Comparison of ENCODE assay signal across 21 cellular contexts in the genomic region with DNA sequence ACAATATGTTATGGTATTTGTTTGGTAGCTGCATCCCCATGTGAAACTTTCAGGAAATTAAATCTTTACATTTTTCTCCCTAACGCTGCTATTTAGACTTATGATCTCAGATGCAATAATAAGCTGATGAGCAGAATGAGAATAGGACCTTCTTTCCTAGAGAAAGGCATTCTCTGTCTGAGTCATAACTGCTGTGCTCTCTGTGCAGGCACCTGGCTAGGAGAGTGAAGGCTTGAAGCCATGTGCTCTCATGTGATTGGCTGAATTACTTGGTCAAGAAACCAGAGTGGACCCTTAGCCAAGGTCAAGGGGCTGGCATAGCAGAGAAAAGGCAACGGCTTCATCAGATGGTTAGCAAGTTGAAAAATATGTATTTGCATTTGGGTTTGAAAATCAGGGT.
A peak's percentile ranks its signal among the peaks of the same experiment; 100 is the strongest.
DNase-seq lines count a peak whose midpoint lies in the region; ATAC-seq, FAIRE-seq and TF ChIP-seq lines count a peak whose summit lies in the region.
"Had no signal": no experiment of that assay in that cellular context is flagged by ENCODE, and none has a peak within 500 bp of the region (broad histone marks: within the 10 kb centered on the region; RNA-seq: fewer than 3 reads in every experiment).

No MANE protein-coding gene starts in this region.

- no peaks in the 10 kb centered on the region for H3K27me3 ChIP-seq in astrocyte (ENCODE audit: insufficient read depth, low read length)
- H3K27me3 ChIP-seq: hepatocyte had no signal

- peak overlapping the region; percentile 4 for H3K27ac ChIP-seq in astrocyte (ENCODE audit: low read depth, low read length)
- H3K27ac ChIP-seq: hepatocyte, spleen had no signal

- no peak for TF ChIP-seq CTCF in astrocyte (IDR thresholded peaks at IDR 0.05; ENCODE audit: insufficient read depth, low read depth, low read length)

- no peak overlapping the region for H3K4me3 ChIP-seq in astrocyte (ENCODE audit: insufficient read depth, low read depth, low read length)
- H3K4me3 ChIP-seq: hepatocyte, spleen had no signal

- H3K4me1 Mint-ChIP-seq in astrocyte (ENCODE audit: low read depth, unreplicated experiment) = peaks cover 48% of the 10 kb centered on the region
- H3K4me1 Mint-ChIP-seq: activated B cell treated with CpG ODN at 0.5 μM for 24 hours had no signal

- DNase-seq in ELR (ENCODE audit: low read depth) (peak; percentile 34), astrocyte (ENCODE audit: low read depth) (peak; percentile 59), kidney glomerular epithelial cell (lab: John Stamatoyannopoulos, UW) (peak; percentile 9), AG20443 (ENCODE audit: low spot score) (no peak)
- no peak for DNase-seq in stimulated activated CD4-positive, alpha-beta T cell treated with anti-CD3 and anti-CD28 coated beads, Interleukin-4, amount 100 ng/mL, for 1 hour
- no peak for DNase-seq in activated naive CD4-positive, alpha-beta T cell treated with anti-CD3 and anti-CD28 coated beads, Interleukin-2, amount 50 U/mL, for 72 hours (ENCODE audit: low spot score in 2 of 2)
- DNase-seq: activated B cell treated with CpG ODN at 0.5 μM for 24 hours; activated naive CD8-positive, alpha-beta T cell treated with anti-CD3 and anti-CD28 coated beads, Interleukin-2, amount 50 U/mL, for 24 hours; AML-193; caudate nucleus; kidney; midbrain; NCI-H187; NCI-H446; SHP77 treated with DMSO at 0.1 percent for 48 hours; spleen; substantia nigra had no signal

- H3K9me3 ChIP-seq in astrocyte (ENCODE audit: insufficient read depth, low read depth, low read length) = no peaks in the 10 kb centered on the region
- H3K9me3 ChIP-seq: spleen had no signal

- H2AFZ ChIP-seq in astrocyte (ENCODE audit: low read depth, low read length) = no peak overlapping the region
- H2AFZ ChIP-seq: hepatocyte had no signal

- H3K9ac ChIP-seq in astrocyte (ENCODE audit: low read length) = peak overlapping the region; percentile 5

- peak overlapping the region; percentile 35 for H3K27ac Mint-ChIP-seq in astrocyte (ENCODE audit: unreplicated experiment)
- peak overlapping the region in 1 of 2 donors; percentile 79 for H3K27ac Mint-ChIP-seq in activated naive CD4-positive, alpha-beta T cell treated with anti-CD3 and anti-CD28 coated beads, Interleukin-2, amount 50 U/mL, for 72 hours
- H3K27ac Mint-ChIP-seq: activated B cell treated with CpG ODN at 0.5 μM for 24 hours; activated naive CD8-positive, alpha-beta T cell treated with anti-CD3 and anti-CD28 coated beads, Interleukin-2, amount 50 U/mL, for 24 hours; activated T-helper 17 cell treated with anti-CD3 and anti-CD28 coated beads, Interleukin-2, amount 50 U/mL, for 72 hours had no signal

- H3K4me2 ChIP-seq in astrocyte (ENCODE audit: low read length) = no peak overlapping the region
- H3K4me2 ChIP-seq: hepatocyte had no signal

- no peaks in the 10 kb centered on the region for H3K79me2 ChIP-seq in astrocyte (ENCODE audit: insufficient read depth, low read length)
- H3K79me2 ChIP-seq: hepatocyte had no signal

- no peaks in the 10 kb centered on the region for H3K27me3 Mint-ChIP-seq in astrocyte (ENCODE audit: low read depth, unreplicated experiment)

- H4K20me1 ChIP-seq in astrocyte (ENCODE audit: insufficient read depth, low read length) = no peaks in the 10 kb centered on the region

- no peaks in the 10 kb centered on the region for H3K36me3 ChIP-seq in astrocyte (ENCODE audit: insufficient read depth, low read length)
- H3K36me3 ChIP-seq: spleen had no signal

- H3K9me3 Mint-ChIP-seq in astrocyte (ENCODE audit: unreplicated experiment) = no peaks in the 10 kb centered on the region
- peaks cover 0 to 5% of the 10 kb centered on the region in 2 donors for H3K9me3 Mint-ChIP-seq in activated naive CD4-positive, alpha-beta T cell treated with anti-CD3 and anti-CD28 coated beads, Interleukin-2, amount 50 U/mL, for 72 hours
- H3K9me3 Mint-ChIP-seq: activated B cell treated with CpG ODN at 0.5 μM for 24 hours; activated naive CD8-positive, alpha-beta T cell treated with anti-CD3 and anti-CD28 coated beads, Interleukin-2, amount 50 U/mL, for 24 hours; activated T-helper 17 cell treated with anti-CD3 and anti-CD28 coated beads, Interleukin-2, amount 50 U/mL, for 72 hours had no signal

- no peak overlapping the region for H3K4me3 Mint-ChIP-seq in astrocyte (ENCODE audit: unreplicated experiment)
- H3K4me3 Mint-ChIP-seq: activated B cell treated with CpG ODN at 0.5 μM for 24 hours; activated naive CD8-positive, alpha-beta T cell treated with anti-CD3 and anti-CD28 coated beads, Interleukin-2, amount 50 U/mL, for 24 hours; activated T-helper 17 cell treated with anti-CD3 and anti-CD28 coated beads, Interleukin-2, amount 50 U/mL, for 72 hours had no signal

- peaks cover 66% of the 10 kb centered on the region for H3K4me1 ChIP-seq in astrocyte (ENCODE audit: insufficient read depth, low read length)

- ATAC-seq in HG02885 (IDR thresholded peaks at IDR 0.05; ENCODE audit: poor library complexity, unreplicated experiment) (peak; percentile 39), HG03135 (IDR thresholded peaks at IDR 0.05; ENCODE audit: unreplicated experiment) (no peak)
- no peak for ATAC-seq in activated naive CD4-positive, alpha-beta T cell treated with anti-CD3 and anti-CD28 coated beads, Interleukin-2, amount 50 U/mL, for 72 hours
- ATAC-seq: activated naive CD8-positive, alpha-beta T cell treated with anti-CD3 and anti-CD28 coated beads, Interleukin-2, amount 50 U/mL, for 24 hours; activated T-helper 17 cell treated with anti-CD3 and anti-CD28 coated beads, Interleukin-2, amount 50 U/mL, for 72 hours had no signal

- no peak for FAIRE-seq in astrocyte (lab: Jason Lieb, UNC)
- FAIRE-seq: kidney had no signal

- H3K36me3 Mint-ChIP-seq in astrocyte (ENCODE audit: low read depth, unreplicated experiment) = peaks cover 2% of the 10 kb centered on the region
- H3K36me3 Mint-ChIP-seq in activated naive CD4-positive, alpha-beta T cell treated with anti-CD3 and anti-CD28 coated beads, Interleukin-2, amount 50 U/mL, for 72 hours = no peaks in the 10 kb centered on the region

Comparison
In these comparisons a context has a peak if more than half of its experiments do, and no peak if none do; other contexts are left out.
1. DNase-seq: peak in ELR (single experiment), astrocyte (single experiment) and kidney glomerular epithelial cell (single experiment); none in AG20443 (single experiment), stimulated activated CD4-positive, alpha-beta T cell treated with anti-CD3 and anti-CD28 coated beads, Interleukin-4, amount 100 ng/mL, for 1 hour (single experiment) and activated naive CD4-positive, alpha-beta T cell treated with anti-CD3 and anti-CD28 coated beads, Interleukin-2, amount 50 U/mL, for 72 hours (0 of 2).